Comparison of ENCODE assay signal across 6 cellular contexts in genomic region chr4:985123-985830, GRCh38.
DNase-seq lines count a peak whose midpoint lies in the region; ATAC-seq lines count a peak whose summit lies in the region.

No MANE protein-coding gene starts in this region.

- H3K27ac Mint-ChIP-seq in stimulated activated naive B cell treated with anti-CD40 and anti-IgM and Interleukin-4, amounts not matched to agents 10 μg/mL and 1 μg/mL and 100 μg/mL, for 72 hours = no peak overlapping the region

- H3K4me1 Mint-ChIP-seq in stimulated activated naive B cell treated with anti-CD40 and anti-IgM and Interleukin-4, amounts not matched to agents 10 μg/mL and 1 μg/mL and 100 μg/mL, for 72 hours = peaks cover 4 to 25% of the 10 kb centered on the region in 2 donors

- no peaks in the 10 kb centered on the region for H3K36me3 ChIP-seq in iPS-20b (ENCODE audit: insufficient read depth, low read depth, low read length)

- DNase-seq in activated T-cell treated with anti-CD3 and anti-CD28 coated beads for 4 hours (peak; percentile 61), NCI-H345 treated with DMSO at 0.1 percent for 48 hours (lab: John Stamatoyannopoulos, UW; ENCODE audit: unreplicated experiment) (no peak)
- peak; percentile 55 for DNase-seq in stimulated activated naive B cell treated with anti-CD40 and anti-IgM and Interleukin-4, amounts not matched to agents 10 μg/mL and 1 μg/mL and 100 μg/mL, for 72 hours

- ATAC-seq in HG03280 (IDR thresholded peaks at IDR 0.05; ENCODE audit: unreplicated experiment) (peak; percentile 33), HG02840 (IDR thresholded peaks at IDR 0.05; ENCODE audit: low FRiP score, unreplicated experiment) (no peak)
- peak; percentile 62 to 66 for ATAC-seq in stimulated activated naive B cell treated with anti-CD40 and anti-IgM and Interleukin-4, amounts not matched to agents 10 μg/mL and 1 μg/mL and 100 μg/mL, for 72 hours (replicated peaks)

- H3K27ac ChIP-seq in iPS-20b (ENCODE audit: low read length) = no peak overlapping the region

- H3K27me3 ChIP-seq in iPS-20b (ENCODE audit: insufficient read depth, low read length) = peaks cover 48% of the 10 kb centered on the region

- no peaks in the 10 kb centered on the region for H3K9me3 Mint-ChIP-seq in stimulated activated naive B cell treated with anti-CD40 and anti-IgM and Interleukin-4, amounts not matched to agents 10 μg/mL and 1 μg/mL and 100 μg/mL, for 72 hours

- H3K36me3 Mint-ChIP-seq in stimulated activated naive B cell treated with anti-CD40 and anti-IgM and Interleukin-4, amounts not matched to agents 10 μg/mL and 1 μg/mL and 100 μg/mL, for 72 hours = peaks cover 0 to 4% of the 10 kb centered on the region in 2 donors

- no peaks in the 10 kb centered on the region for H3K9me3 ChIP-seq in iPS-20b (ENCODE audit: insufficient read depth, low read depth, low read length)

- H3K4me3 ChIP-seq in iPS-20b (ENCODE audit: low read length) = peak overlapping the region; percentile 59; the same call in 1 of the 2 replicates

- H3K27me3 Mint-ChIP-seq in stimulated activated naive B cell treated with anti-CD40 and anti-IgM and Interleukin-4, amounts not matched to agents 10 μg/mL and 1 μg/mL and 100 μg/mL, for 72 hours = no peaks in the 10 kb centered on the region

- H3K4me3 Mint-ChIP-seq in stimulated activated naive B cell treated with anti-CD40 and anti-IgM and Interleukin-4, amounts not matched to agents 10 μg/mL and 1 μg/mL and 100 μg/mL, for 72 hours = peak overlapping the region; percentile 57 to 77

- H3K4me1 ChIP-seq in iPS-20b (ENCODE audit: insufficient read depth, low read length) = peaks cover 6% of the 10 kb centered on the region; the same call in 1 of the 2 replicates

- no peak overlapping the region for H3K9ac ChIP-seq in iPS-20b (ENCODE audit: low read depth, low read length)
